In the genomic region with DNA sequence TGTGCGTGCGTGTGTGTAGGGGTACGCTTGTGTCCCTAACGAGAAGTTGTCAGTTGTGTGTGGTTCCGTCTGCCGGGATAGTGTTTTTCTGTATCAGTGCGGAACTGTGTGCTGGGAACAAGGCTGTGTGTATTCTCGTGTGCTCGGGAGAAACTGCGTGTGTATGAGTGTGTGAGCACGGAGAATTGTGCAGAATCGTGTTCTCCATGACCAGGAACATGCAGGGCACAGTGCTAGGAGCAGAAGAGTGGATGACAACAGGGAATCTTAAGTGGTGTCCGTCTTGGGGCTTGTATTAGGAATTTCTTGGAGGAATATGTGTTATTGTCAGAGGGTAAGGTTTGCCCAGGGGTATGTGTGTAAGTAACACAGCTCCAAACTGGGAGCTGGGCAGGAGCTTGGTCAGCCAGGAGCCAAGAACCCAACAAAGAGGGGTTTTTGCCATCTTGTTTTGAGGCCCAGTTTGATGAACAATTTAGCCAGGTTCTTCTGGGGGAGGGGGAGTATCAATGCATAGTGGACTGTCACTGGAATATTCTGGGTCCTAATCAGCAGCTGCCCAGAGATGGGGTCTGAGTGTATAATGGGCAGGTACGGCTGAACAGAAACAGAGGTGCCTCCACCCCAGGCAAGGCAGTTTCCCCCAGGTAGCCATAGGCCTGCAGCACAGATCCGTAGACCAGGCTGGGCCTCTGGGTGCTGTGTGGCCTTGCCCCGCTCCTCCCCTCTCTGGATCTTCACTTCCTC, we compare ENCODE assay signal across 1 cellular context.
TF ChIP-seq lines count a peak whose summit lies in the region.

No MANE protein-coding gene starts in this region.

TF ChIP-seq in IMR-90, 13 proteins besides CTCF, POLR2A, EP300 and RAD21 (continued from another document):
- TF ChIP-seq USF2 (IDR thresholded peaks at IDR 0.05; ENCODE audit: low read depth, low read length) (no peak), CEBPB (IDR thresholded peaks at IDR 0.05; ENCODE audit: low read depth, low read length) (no peak), FOS (IDR thresholded peaks at IDR 0.05; ENCODE audit: low read depth, low read length) (no peak), SMC3 (IDR thresholded peaks at IDR 0.05; ENCODE audit: low read depth, low read length) (no peak)
